26 cellular contexts compared by ENCODE assay signal in the genomic region with DNA sequence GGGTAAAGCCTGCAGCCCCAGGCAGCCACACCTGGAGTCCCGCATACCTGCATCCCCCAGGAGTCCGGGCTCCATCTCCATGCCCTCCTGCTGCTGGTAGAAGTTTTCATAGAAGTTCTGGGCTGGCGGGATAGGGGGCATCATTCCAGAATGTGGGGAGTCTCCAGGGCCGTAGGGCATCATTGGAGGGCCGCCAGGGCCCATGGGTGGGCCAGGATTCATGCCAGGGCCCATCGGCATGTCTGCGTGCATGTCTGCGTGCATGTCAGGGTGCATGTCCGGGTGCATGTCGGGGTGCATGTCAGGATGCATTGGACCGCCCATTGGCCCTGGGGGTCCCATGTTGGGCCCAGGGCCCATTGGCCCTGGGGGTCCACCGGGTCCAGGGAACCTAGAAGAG. TPM values are rescaled to one million over a fixed set of nuclear protein-coding genes. Genes with fewer than 3 reads are reported as not detected.
"Had no signal": no experiment of that assay in that cellular context is flagged by ENCODE, and none has a peak within 500 bp of the region (broad histone marks: within the 10 kb centered on the region; RNA-seq: fewer than 3 reads in every experiment).

No MANE protein-coding gene starts in this region.

- FAIRE-seq: colon, keratinocyte had no signal

- H3K4me1 ChIP-seq: esophagus squamous epithelium, gastrocnemius medialis had no signal

- H3K4me3 Mint-ChIP-seq: immature natural killer cell; naive thymus-derived CD4-positive, alpha-beta T cell had no signal

- ATAC-seq: esophagus mucosa; gastrocnemius medialis; heart right ventricle; left cardiac atrium; left lung; left ventricle myocardium superior; lower lobe of right lung; naive thymus-derived CD4-positive, alpha-beta T cell had no signal

- H3K9me3 ChIP-seq: esophagus squamous epithelium, gastrocnemius medialis, heart right ventricle, left lung, lower lobe of right lung had no signal

- H3K27ac Mint-ChIP-seq: naive thymus-derived CD4-positive, alpha-beta T cell had no signal

- H3K4me3 ChIP-seq: coronary artery, dorsolateral prefrontal cortex, esophagus squamous epithelium, gastrocnemius medialis, heart right ventricle, left lung, lower lobe of right lung had no signal

- H3K27me3 Mint-ChIP-seq: naive thymus-derived CD4-positive, alpha-beta T cell had no signal

- H3K27ac ChIP-seq: coronary artery, epithelial cell of prostate, esophagus squamous epithelium, gastrocnemius medialis, heart right ventricle, left lung, lower lobe of right lung had no signal

- DNase-seq: dermis blood vessel endothelial cell; dorsolateral prefrontal cortex; effector CD4-positive, alpha-beta T cell; effector memory CD4-positive, alpha-beta T cell; erythroblast; esophagus squamous epithelium; foreskin fibroblast; foreskin melanocyte; gastrocnemius medialis; glutamatergic neuron; heart right ventricle; hippocampal formation; immature natural killer cell; left cardiac atrium; left ventricle myocardium superior; lower lobe of right lung; mesenchymal stem cell; midbrain; naive thymus-derived CD4-positive, alpha-beta T cell had no signal

- H3K9me3 Mint-ChIP-seq: immature natural killer cell had no signal

- H3K27me3 ChIP-seq: dorsolateral prefrontal cortex, esophagus squamous epithelium, gastrocnemius medialis, heart right ventricle, left lung had no signal

RNA-seq across cellular contexts. Expression of gene NPAS1, which starts 52.1 kb away (rescaled TPM):
- total RNA-seq: lung microvascular endothelial cell had no signal
- polyA plus RNA-seq: immature natural killer cell had no signal
